ENCODE assay signal across 1 cellular context in the genomic region with DNA sequence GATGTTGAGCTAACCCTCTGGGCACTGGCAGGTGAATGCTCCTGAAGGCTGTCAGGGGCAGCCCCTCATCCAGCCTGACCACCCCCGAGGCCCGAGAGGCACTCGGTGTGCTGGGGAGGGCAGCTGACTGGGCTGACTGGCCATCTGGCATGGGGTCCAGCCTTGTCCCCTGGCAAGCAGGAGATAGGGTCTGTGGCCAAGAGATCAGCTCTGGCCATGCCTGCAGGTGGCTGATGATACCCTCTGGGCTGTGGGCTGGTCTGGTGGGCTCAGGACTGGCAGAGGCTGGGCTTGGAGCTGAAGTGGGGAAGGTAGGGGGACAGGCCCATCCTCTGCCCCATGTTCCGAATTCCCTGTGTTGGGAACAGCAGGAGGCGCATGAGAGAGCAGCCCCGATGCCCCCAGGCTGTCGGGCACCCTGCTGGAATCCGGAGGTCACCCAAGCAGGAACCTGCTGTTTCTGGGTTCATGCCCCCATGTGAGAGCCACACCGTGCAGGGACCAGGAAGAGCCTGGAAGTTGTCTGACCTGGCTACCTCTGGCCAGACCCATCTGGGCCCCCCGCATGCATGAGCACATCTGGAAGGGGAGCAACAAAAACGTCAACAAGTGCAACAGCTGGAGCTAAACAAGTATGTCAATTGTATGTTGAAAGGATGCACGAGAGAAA.
TF ChIP-seq lines count a peak whose summit lies in the region.

No MANE protein-coding gene starts in this region.

TF ChIP-seq in HepG2, 621 proteins besides CTCF, POLR2A, EP300 and RAD21 (continued from another document):
- TF ChIP-seq ZBTB4 (CRISPR knock-in tag; IDR thresholded peaks at IDR 0.05; ENCODE audit: borderline replicate concordance), result no peak
- TF ChIP-seq ZSCAN31 (CRISPR knock-in tag; IDR thresholded peaks at IDR 0.05; ENCODE audit: low read depth), result no peak
